In genomic region chr5:7904170-7904569, GRCh38 we compare ENCODE assay signal across 12 cellular contexts. TPM values are rescaled to one million over a fixed set of nuclear protein-coding genes. Genes with fewer than 3 reads are reported as not detected.
DNase-seq lines count a peak whose midpoint lies in the region; ATAC-seq and TF ChIP-seq lines count a peak whose summit lies in the region.
"Had no signal": no experiment of that assay in that cellular context is flagged by ENCODE, and none has a peak within 500 bp of the region (broad histone marks: within the 10 kb centered on the region; RNA-seq: fewer than 3 reads in every experiment).

No MANE protein-coding gene starts in this region.

- no peak overlapping the region for H3K4me3 ChIP-seq in AG10803 (ENCODE audit: low read length)
- H3K4me3 ChIP-seq: upper lobe of left lung had no signal

- no peak for TF ChIP-seq CTCF in AG10803 (conservative IDR thresholded peaks at IDR 0.05; ENCODE audit: low read length)
- TF ChIP-seq CTCF in nephron progenitor cell (IDR thresholded peaks at IDR 0.05) = no peak

- no peak overlapping the region for H3K4me3 Mint-ChIP-seq in activated naive CD8-positive, alpha-beta T cell treated with anti-CD3 and anti-CD28 coated beads for 36 hours
- H3K4me3 Mint-ChIP-seq in nephron progenitor cell = no peak overlapping the region
- H3K4me3 Mint-ChIP-seq: activated B cell treated with CpG ODN at 0.5 μM for 24 hours; central memory CD8-positive, alpha-beta T cell had no signal

- ATAC-seq in HG02610 (IDR thresholded peaks at IDR 0.05; ENCODE audit: unreplicated experiment) (peak; percentile 52), GM21529 (IDR thresholded peaks at IDR 0.05; ENCODE audit: unreplicated experiment) (no peak)

- H3K9me3 Mint-ChIP-seq in activated naive CD8-positive, alpha-beta T cell treated with anti-CD3 and anti-CD28 coated beads for 36 hours = peaks cover 19% of the 10 kb centered on the region
- peaks cover 28% of the 10 kb centered on the region for H3K9me3 Mint-ChIP-seq in nephron progenitor cell

- H3K36me3 Mint-ChIP-seq in activated naive CD8-positive, alpha-beta T cell treated with anti-CD3 and anti-CD28 coated beads for 36 hours = peaks cover 76% of the 10 kb centered on the region
- H3K36me3 Mint-ChIP-seq in nephron progenitor cell (ENCODE audit: low read depth) = peaks cover 88% of the 10 kb centered on the region

- H3K27ac Mint-ChIP-seq in activated naive CD8-positive, alpha-beta T cell treated with anti-CD3 and anti-CD28 coated beads for 36 hours = peak overlapping the region; percentile 13
- H3K27ac Mint-ChIP-seq in nephron progenitor cell = no peak overlapping the region
- H3K27ac Mint-ChIP-seq: activated B cell treated with CpG ODN at 0.5 μM for 24 hours had no signal

- peak; percentile 50 for DNase-seq in AG10803 (ENCODE audit: low read depth)
- DNase-seq in activated naive CD8-positive, alpha-beta T cell treated with anti-CD3 and anti-CD28 coated beads for 36 hours = no peak
- DNase-seq in hepatic stellate cell (ENCODE audit: low spot score) = peak; percentile 38
- no peak for DNase-seq in globus pallidus (ENCODE audit: low spot score)
- no peak for DNase-seq in nephron progenitor cell
- DNase-seq in HK-2 (ENCODE audit: unreplicated experiment) = no peak
- DNase-seq: activated B cell treated with CpG ODN at 0.5 μM for 24 hours, NCI-H1105 treated with DMSO at 0.1 percent for 48 hours, upper lobe of left lung had no signal

- H3K27me3 Mint-ChIP-seq in activated naive CD8-positive, alpha-beta T cell treated with anti-CD3 and anti-CD28 coated beads for 36 hours = no peaks in the 10 kb centered on the region
- peaks cover 3% of the 10 kb centered on the region for H3K27me3 Mint-ChIP-seq in nephron progenitor cell (ENCODE audit: low read depth, poor library complexity)
- H3K27me3 Mint-ChIP-seq: activated B cell treated with CpG ODN at 0.5 μM for 24 hours; central memory CD8-positive, alpha-beta T cell had no signal

- H3K4me1 Mint-ChIP-seq in activated naive CD8-positive, alpha-beta T cell treated with anti-CD3 and anti-CD28 coated beads for 36 hours = peaks cover 9% of the 10 kb centered on the region
- no peaks in the 10 kb centered on the region for H3K4me1 Mint-ChIP-seq in nephron progenitor cell
- H3K4me1 Mint-ChIP-seq: activated B cell treated with CpG ODN at 0.5 μM for 24 hours; central memory CD8-positive, alpha-beta T cell had no signal

RNA-seq across cellular contexts. Expression of gene MTRR, which starts 35.2 kb away (rescaled TPM):
- total RNA-seq in activated naive CD8-positive, alpha-beta T cell treated with anti-CD3 and anti-CD28 coated beads for 36 hours = 10 to 100 TPM; 54.1 to 67.2 TPM

RNA-seq across cellular contexts. Expression of gene FASTKD3, which starts 35.3 kb away (rescaled TPM):
- total RNA-seq in activated naive CD8-positive, alpha-beta T cell treated with anti-CD3 and anti-CD28 coated beads for 36 hours = 10 to 100 TPM; 23.3 to 23.6 TPM

RNA-seq across cellular contexts. Expression of gene CFAP90, which starts 53.2 kb away (rescaled TPM):
- total RNA-seq in activated naive CD8-positive, alpha-beta T cell treated with anti-CD3 and anti-CD28 coated beads for 36 hours = not detected
- total RNA-seq: activated B cell treated with CpG ODN at 0.5 μM for 24 hours had no signal

Comparison
In these comparisons a context has a peak if more than half of its experiments do, and no peak if none do; other contexts are left out.
1. DNase-seq: peak in AG10803 (single experiment) and hepatic stellate cell (single experiment); none in activated naive CD8-positive, alpha-beta T cell treated with anti-CD3 and anti-CD28 coated beads for 36 hours (single experiment), globus pallidus (single experiment), nephron progenitor cell (single experiment) and HK-2 (single experiment).